Comparison of ENCODE assay signal across 16 cellular contexts in the genomic region with DNA sequence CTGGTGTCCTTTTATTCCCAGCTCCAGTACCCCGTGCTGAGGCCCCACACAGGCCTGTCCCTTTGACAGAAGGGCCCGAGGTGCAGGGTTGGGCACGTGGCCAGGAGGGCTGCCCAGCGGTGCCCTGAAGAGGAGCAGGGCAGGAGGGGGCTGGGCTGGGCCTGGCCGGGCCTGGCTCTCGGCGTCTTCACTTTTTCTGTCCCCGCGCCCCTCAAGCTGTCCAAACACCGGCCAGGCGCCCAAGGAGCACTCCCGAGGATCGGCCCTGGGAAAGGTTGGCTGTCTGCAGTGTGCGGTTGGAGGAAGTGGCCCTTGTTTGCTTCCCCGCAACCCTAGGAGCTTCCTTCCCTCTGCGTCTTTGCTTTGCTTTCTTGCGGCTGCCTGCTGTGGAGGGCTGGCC.
A peak's percentile ranks its signal among the peaks of the same experiment; 100 is the strongest.
DNase-seq lines count a peak whose midpoint lies in the region; ATAC-seq and TF ChIP-seq lines count a peak whose summit lies in the region.
"Had no signal": no experiment of that assay in that cellular context is flagged by ENCODE, and none has a peak within 500 bp of the region (broad histone marks: within the 10 kb centered on the region; RNA-seq: fewer than 3 reads in every experiment).

No MANE protein-coding gene starts in this region.

- H3K9me3 ChIP-seq in neuronal stem cell (replicated peaks in 1 of 2; ENCODE audit: control insufficient read depth in 2 of 2, insufficient read depth in 1 of 2, low read depth in 1 of 2, low read length in 2 of 2), result peaks cover 0 to 2% of the 10 kb centered on the region in 2 donors
- H3K9me3 ChIP-seq in upper lobe of right lung, result no peaks in the 10 kb centered on the region
- no peaks in the 10 kb centered on the region for H3K9me3 ChIP-seq in esophagus muscularis mucosa
- H3K9me3 ChIP-seq in transverse colon, result no peaks in the 10 kb centered on the region
- H3K9me3 ChIP-seq: BLaER1 had no signal

- no peak for ATAC-seq in upper lobe of right lung
- ATAC-seq: GM12878 had no signal

- H4K91ac ChIP-seq in neuronal stem cell (ENCODE audit: low read depth, low read length, poor library complexity), result no peak overlapping the region

- H3K27me3 ChIP-seq in dorsolateral prefrontal cortex, result peaks cover 0 to 5% (median 0%) of the 10 kb centered on the region in 45 donors
- no peaks in the 10 kb centered on the region for H3K27me3 ChIP-seq in neuronal stem cell (ENCODE audit: control insufficient read depth in 3 of 3, insufficient read depth in 3 of 3, low read depth in 1 of 3, low read length in 3 of 3)
- H3K27me3 ChIP-seq in upper lobe of right lung, result no peaks in the 10 kb centered on the region
- peaks cover 0 to 63% (median 0%) of the 10 kb centered on the region in 4 donors for H3K27me3 ChIP-seq in esophagus muscularis mucosa
- peaks cover 16% of the 10 kb centered on the region for H3K27me3 ChIP-seq in transverse colon
- H3K27me3 ChIP-seq: BLaER1 had no signal

- no peak overlapping the region for H3K4me2 ChIP-seq in neuronal stem cell (ENCODE audit: insufficient read depth, low read length, poor library complexity, severe bottlenecking)
- H3K4me2 ChIP-seq: BLaER1 had no signal

- H2BK5ac ChIP-seq in neuronal stem cell (ENCODE audit: low read length), result peak overlapping the region; percentile 32

- H3K9ac ChIP-seq in neuronal stem cell (ENCODE audit: low read depth, low read length, poor library complexity), result no peak overlapping the region
- H3K9ac ChIP-seq: BLaER1 had no signal

- H3K27ac ChIP-seq in angular gyrus (ENCODE audit: low read depth, low read length) (peak overlapping the region; percentile 57), dorsolateral prefrontal cortex (peak overlapping the region in 43 of 59 donors; percentile 3 to 82 (median 50)), neuronal stem cell (replicated peaks; ENCODE audit: low read length) (no peak overlapping the region), upper lobe of right lung (no peak overlapping the region), esophagus muscularis mucosa (replicated peaks in 1 of 4) (no peak overlapping the region), transverse colon (no peak overlapping the region)
- H3K27ac ChIP-seq: BLaER1 had no signal

- H3K14ac ChIP-seq in neuronal stem cell (ENCODE audit: low read length), result no peak overlapping the region

- no peak for TF ChIP-seq CTCF in dorsolateral prefrontal cortex (IDR thresholded peaks at IDR 0.05 in 54 of 56, conservative IDR thresholded peaks at IDR 0.05 in 2 of 56; ENCODE audit: low read depth in 1 of 56, partially characterized antibody in 56 of 56)
- TF ChIP-seq CTCF in upper lobe of right lung (IDR thresholded peaks at IDR 0.05), result no peak
- TF ChIP-seq CTCF in esophagus muscularis mucosa (IDR thresholded peaks at IDR 0.05), result no peak
- TF ChIP-seq CTCF in transverse colon (IDR thresholded peaks at IDR 0.05), result no peak

- no peak overlapping the region for H3K4me3 ChIP-seq in dorsolateral prefrontal cortex
- no peak overlapping the region for H3K4me3 ChIP-seq in neuronal stem cell (ENCODE audit: low read length in 2 of 2)
- H3K4me3 ChIP-seq in upper lobe of right lung, result no peak overlapping the region
- no peak overlapping the region for H3K4me3 ChIP-seq in esophagus muscularis mucosa
- no peak overlapping the region for H3K4me3 ChIP-seq in transverse colon
- H3K4me3 ChIP-seq: BLaER1, GM12878 had no signal

- H4K8ac ChIP-seq in neuronal stem cell (ENCODE audit: low read depth, low read length), result no peak overlapping the region

- no peak overlapping the region for H2BK120ac ChIP-seq in neuronal stem cell (ENCODE audit: low read depth, low read length)

- no CpG with 5 or more reads among the region's 17 CpGs for WGBS in neuronal stem cell (ENCODE audit: extremely low coverage in 2 of 2, insufficient read length in 2 of 2, insufficient replicate concordance in 1 of 2), 2 donors
- WGBS in esophagus muscularis mucosa, result 78% methylated on average over 9 of the region's 17 CpGs
- WGBS in transverse colon (ENCODE audit: low coverage in 1 of 2), 2 donors, result 80% methylated on average over 17 of the region's 17 CpGs; no CpG with 5 or more reads in 1 of the 2 donors

- no peak for TF ChIP-seq EP300 in esophagus muscularis mucosa (IDR thresholded peaks at IDR 0.05)
- TF ChIP-seq EP300 in transverse colon (IDR thresholded peaks at IDR 0.05; ENCODE audit: low read depth), result no peak

- H3K79me1 ChIP-seq in neuronal stem cell (ENCODE audit: low read depth, low read length), result no peaks in the 10 kb centered on the region

- DNase-seq in dorsolateral prefrontal cortex (peak in 1 of 10 donors; percentile 43), neuronal stem cell (ENCODE audit: low spot score) (no peak), upper lobe of right lung (peak; percentile 54), NCI-H510A treated with DMSO at 0.1 percent for 48 hours (lab: John Stamatoyannopoulos, UW) (no peak), SK-N-DZ (ENCODE audit: low spot score) (no peak), esophagus muscularis mucosa (ENCODE audit: extremely low spot score) (no peak), transverse colon (no peak)
- DNase-seq: 8988T; CD4-positive, alpha-beta memory T cell; DMS79 treated with DMSO at 0.1 percent for 48 hours; GF-D8; HCEC 1CT; IMR-90 had no signal

- in situ Hi-C loops in transverse colon (cut with MboI; ENCODE audit: low pct_ligation_motif_present in 1 of 4, low pct_unique_long_range_greater_than_20kb in 1 of 4, low sequenced_read_pairs in 3 of 4), result no loop called here

- intact Hi-C loops in dorsolateral prefrontal cortex (cut with DNase I) (no loop called here), upper lobe of right lung (cut with DNase I) (no loop called here), esophagus muscularis mucosa (cut with DNase I) (no loop called here), transverse colon (cut with DNase I; ENCODE audit: low total_unique reads) (no loop called here)

- no peak overlapping the region for H2BK12ac ChIP-seq in neuronal stem cell (ENCODE audit: low read length)

- no peak overlapping the region for H2AK5ac ChIP-seq in neuronal stem cell (ENCODE audit: low read depth, low read length)

- peaks cover 7 to 24% of the 10 kb centered on the region in 2 donors for H3K4me1 ChIP-seq in neuronal stem cell (ENCODE audit: control insufficient read depth in 2 of 2, insufficient read depth in 1 of 2, low read depth in 1 of 2, low read length in 2 of 2)
- H3K4me1 ChIP-seq in upper lobe of right lung, result no peaks in the 10 kb centered on the region
- H3K4me1 ChIP-seq in esophagus muscularis mucosa, result no peaks in the 10 kb centered on the region
- H3K4me1 ChIP-seq in transverse colon, result no peaks in the 10 kb centered on the region

- peak overlapping the region; percentile 53 for H2AFZ ChIP-seq in neuronal stem cell (ENCODE audit: low read length)

- H3K36me3 ChIP-seq in neuronal stem cell (replicated peaks in 1 of 2; ENCODE audit: control insufficient read depth in 2 of 2, insufficient read depth in 2 of 2, low read length in 2 of 2) (no peaks in the 10 kb centered on the region), upper lobe of right lung (no peaks in the 10 kb centered on the region), esophagus muscularis mucosa (no peaks in the 10 kb centered on the region), transverse colon (no peaks in the 10 kb centered on the region)
- H3K36me3 ChIP-seq: BLaER1 had no signal

- no peak for TF ChIP-seq POLR2A in esophagus muscularis mucosa (IDR thresholded peaks at IDR 0.05; ENCODE audit: low read depth)
- TF ChIP-seq POLR2A in transverse colon (IDR thresholded peaks at IDR 0.05), result no peak

- H3K18ac ChIP-seq in neuronal stem cell (ENCODE audit: low read length), result no peak overlapping the region

- H2BK15ac ChIP-seq in neuronal stem cell (ENCODE audit: low read length), result no peak overlapping the region

- H3K23ac ChIP-seq in neuronal stem cell (ENCODE audit: low read depth, low read length, poor library complexity), result peak overlapping the region; percentile 33

- no peak overlapping the region for H3K4ac ChIP-seq in neuronal stem cell (ENCODE audit: low read length)

Comparison
In these comparisons a context has a peak if more than half of its experiments do, and no peak if none do; other contexts are left out.
1. H3K27ac ChIP-seq: peak in angular gyrus (single experiment) and dorsolateral prefrontal cortex (43 of 59); none in neuronal stem cell (single experiment), upper lobe of right lung (single experiment), esophagus muscularis mucosa (0 of 4) and transverse colon (0 of 4).